In the genomic region with DNA sequence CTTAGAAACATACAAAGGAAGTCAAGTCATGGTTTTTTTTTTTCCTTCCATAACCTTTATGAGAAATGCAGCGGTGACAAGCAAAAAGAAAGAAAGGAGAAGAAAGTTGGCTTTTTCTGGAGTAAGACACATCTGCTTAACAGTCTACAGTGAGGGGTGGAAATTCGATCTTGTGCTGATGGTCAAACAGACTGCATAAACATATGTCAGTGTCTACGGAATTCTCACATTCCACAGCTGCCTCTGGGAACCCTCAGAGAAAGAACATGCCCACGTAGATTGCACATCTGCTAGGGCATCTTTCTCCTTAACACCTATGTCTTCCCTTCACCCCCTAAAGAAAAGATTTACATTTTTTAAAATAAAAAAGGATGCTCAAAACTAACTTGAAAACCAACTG, we compare ENCODE assay signal across 13 cellular contexts. TPM values are rescaled to one million over a fixed set of nuclear protein-coding genes. Genes with fewer than 3 reads are reported as not detected.
DNase-seq lines count a peak whose midpoint lies in the region; ATAC-seq, FAIRE-seq and TF ChIP-seq lines count a peak whose summit lies in the region.
"Had no signal": no experiment of that assay in that cellular context is flagged by ENCODE, and none has a peak within 500 bp of the region (broad histone marks: within the 10 kb centered on the region; RNA-seq: fewer than 3 reads in every experiment).

No MANE protein-coding gene starts in this region.

- H4K20me1 ChIP-seq in hepatocyte (ENCODE audit: insufficient read depth, poor library complexity, severe bottlenecking), result no peaks in the 10 kb centered on the region

- H2AFZ ChIP-seq in hepatocyte, result no peak overlapping the region

- peaks cover 11% of the 10 kb centered on the region for H3K4me1 ChIP-seq in cardiac muscle cell (ENCODE audit: low read depth)
- H3K4me1 ChIP-seq in heart left ventricle, result peaks cover 0 to 29% (median 10%) of the 10 kb centered on the region in 12 donors
- peaks cover 30% of the 10 kb centered on the region for H3K4me1 ChIP-seq in adipocyte (ENCODE audit: control insufficient read depth, insufficient read depth, low read length)
- peaks cover 20% of the 10 kb centered on the region for H3K4me1 ChIP-seq in hepatocyte (ENCODE audit: insufficient read depth)
- H3K4me1 ChIP-seq: foreskin keratinocyte had no signal

- H3K27me3 Mint-ChIP-seq in activated CD4-positive, alpha-beta T cell treated with anti-CD3 and anti-CD28 coated beads, Interleukin-2, amount 10 ng/mL, durations not matched to agents 24 days and 14 days, result peaks cover 15% of the 10 kb centered on the region

- no peaks in the 10 kb centered on the region for H3K9me2 ChIP-seq in hepatocyte (replicated peaks; ENCODE audit: insufficient read depth)

- H3K9ac ChIP-seq in adipocyte (ENCODE audit: low read length), result peak overlapping the region; percentile 8

- TF ChIP-seq CTCF in cardiac muscle cell (IDR thresholded peaks at IDR 0.05; ENCODE audit: low read depth, low read length) (no peak), heart left ventricle (IDR thresholded peaks at IDR 0.05) (no peak), hepatocyte (IDR thresholded peaks at IDR 0.05; ENCODE audit: poor library complexity) (no peak)

- DNase-seq in cardiac muscle cell (ENCODE audit: low read depth in 1 of 2, low spot score in 1 of 2) (peak; percentile 49 to 61), heart left ventricle (no peak), adipocyte (ENCODE audit: low read depth) (peak; percentile 78), hepatocyte (ENCODE audit: low spot score) (no peak), urothelium cell line (ENCODE audit: low spot score) (peak; percentile 8)
- no peak for DNase-seq in stimulated activated CD4-positive, alpha-beta T cell treated with anti-CD3 and anti-CD28 coated beads, Interleukin-4, amount 100 ng/mL, for 4 hours
- DNase-seq in activated CD4-positive, alpha-beta T cell treated with anti-CD3 and anti-CD28 coated beads, Interleukin-2, amount 10 ng/mL, durations not matched to agents 24 days and 14 days, result no peak
- DNase-seq: activated B cell treated with CpG ODN at 0.5 μM for 24 hours; activated T-cell treated with anti-CD3 and anti-CD28 coated beads, Interleukin-2, amount 50 U/mL, for 1 hour; foreskin keratinocyte; posterior cingulate gyrus had no signal

- 35 to 44% (median 40%) methylated on average over 4 of the region's 4 CpGs for WGBS in heart left ventricle, 4 donors
- 22% methylated on average over 4 of the region's 4 CpGs for WGBS in hepatocyte (ENCODE audit: low lambda C conversion rate, missing lambda C conversion rate)

- no peak for TF ChIP-seq POLR2A in heart left ventricle (IDR thresholded peaks at IDR 0.05)

- no peak for FAIRE-seq in urothelium cell line (lab: Jason Lieb, UNC)
- FAIRE-seq: bronchial epithelial cell had no signal

- no peaks in the 10 kb centered on the region for H3K79me2 ChIP-seq in hepatocyte

- intact Hi-C loops in heart left ventricle (cut with DNase I), result loop anchor here in 8 of 10 donors (2.0 to 10.0 kb wide), 8 partner anchors 135 to 1435 kb away; no protein-coding TSS in a partner anchor
- intact Hi-C loops in activated CD4-positive, alpha-beta T cell treated with anti-CD3 and anti-CD28 coated beads, Interleukin-2, amount 10 ng/mL, durations not matched to agents 24 days and 14 days (cut with micrococcal nuclease), result loop anchor here (5.0 kb wide), 1 partner anchor 413 kb away; no protein-coding TSS in a partner anchor

- no peak overlapping the region for H3K4me3 Mint-ChIP-seq in activated CD4-positive, alpha-beta T cell treated with anti-CD3 and anti-CD28 coated beads, Interleukin-2, amount 10 ng/mL, durations not matched to agents 24 days and 14 days
- H3K4me3 Mint-ChIP-seq: activated B cell treated with CpG ODN at 0.5 μM for 24 hours had no signal

- H3K27me3 ChIP-seq in cardiac muscle cell (no peaks in the 10 kb centered on the region), heart left ventricle (no peaks in the 10 kb centered on the region), adipocyte (replicated peaks; ENCODE audit: control insufficient read depth, insufficient read depth, low read length) (no peaks in the 10 kb centered on the region), hepatocyte (no peaks in the 10 kb centered on the region)

- no peaks in the 10 kb centered on the region for H3K36me3 ChIP-seq in cardiac muscle cell
- H3K36me3 ChIP-seq in heart left ventricle, result no peaks in the 10 kb centered on the region
- no peaks in the 10 kb centered on the region for H3K36me3 ChIP-seq in adipocyte (ENCODE audit: control insufficient read depth, insufficient read depth, low read length, severe bottlenecking)
- no peaks in the 10 kb centered on the region for H3K36me3 ChIP-seq in hepatocyte (replicated peaks; ENCODE audit: insufficient read depth, low read depth)

- no peaks in the 10 kb centered on the region for H3K9me3 Mint-ChIP-seq in activated CD4-positive, alpha-beta T cell treated with anti-CD3 and anti-CD28 coated beads, Interleukin-2, amount 10 ng/mL, durations not matched to agents 24 days and 14 days
- H3K9me3 Mint-ChIP-seq: activated B cell treated with CpG ODN at 0.5 μM for 24 hours had no signal

- H3K4me3 ChIP-seq in cardiac muscle cell (no peak overlapping the region), heart left ventricle (no peak overlapping the region), adipocyte (ENCODE audit: low read length) (peak overlapping the region; percentile 56), hepatocyte (no peak overlapping the region)

- H3K36me3 Mint-ChIP-seq in activated CD4-positive, alpha-beta T cell treated with anti-CD3 and anti-CD28 coated beads, Interleukin-2, amount 10 ng/mL, durations not matched to agents 24 days and 14 days (ENCODE audit: low read depth), result no peaks in the 10 kb centered on the region

- no peaks in the 10 kb centered on the region for H3K9me3 ChIP-seq in cardiac muscle cell (ENCODE audit: low read depth)
- H3K9me3 ChIP-seq in heart left ventricle, result no peaks in the 10 kb centered on the region
- H3K9me3 ChIP-seq in adipocyte (ENCODE audit: control insufficient read depth, low read length), result no peaks in the 10 kb centered on the region
- H3K9me3 ChIP-seq in hepatocyte (ENCODE audit: low read depth), result no peaks in the 10 kb centered on the region

- H3K27ac ChIP-seq in cardiac muscle cell (no peak overlapping the region), heart left ventricle (no peak overlapping the region), hepatocyte (no peak overlapping the region)
- H3K27ac ChIP-seq: foreskin keratinocyte had no signal

- no peak overlapping the region for H3K27ac Mint-ChIP-seq in activated CD4-positive, alpha-beta T cell treated with anti-CD3 and anti-CD28 coated beads, Interleukin-2, amount 10 ng/mL, durations not matched to agents 24 days and 14 days
- H3K27ac Mint-ChIP-seq: activated B cell treated with CpG ODN at 0.5 μM for 24 hours had no signal

- ATAC-seq in heart left ventricle (no peak), GM21390 (IDR thresholded peaks at IDR 0.05; ENCODE audit: unreplicated experiment) (no peak)
- ATAC-seq: foreskin keratinocyte had no signal

- H3K4me1 Mint-ChIP-seq in activated CD4-positive, alpha-beta T cell treated with anti-CD3 and anti-CD28 coated beads, Interleukin-2, amount 10 ng/mL, durations not matched to agents 24 days and 14 days, result no peaks in the 10 kb centered on the region
- H3K4me1 Mint-ChIP-seq: activated B cell treated with CpG ODN at 0.5 μM for 24 hours had no signal

- H3K4me2 ChIP-seq in hepatocyte, result peak overlapping the region; percentile 56

RNA-seq across cellular contexts. Expression of a gene that starts 54.5 kb away (rescaled TPM):
- 2.3 and 4.9 TPM in 2 replicates for total RNA-seq in cardiac muscle cell
- polyA plus RNA-seq in cardiac muscle cell, result 1.3 and 2.0 TPM in 2 replicates
- total RNA-seq in heart left ventricle, result 10 to 100 TPM in 3 of 9 donors, 1 to 10 TPM in 6; 2.7 to 30.5 (median 6.1) TPM
- polyA plus RNA-seq in heart left ventricle, result 1 to 10 TPM; 1.5 to 1.9 TPM
- 28.8 and 30.8 TPM in 2 replicates for total RNA-seq in hepatocyte
- polyA plus RNA-seq in hepatocyte, result 14.3 and 17.8 TPM in 2 replicates
- not detected in 2 replicates for total RNA-seq in activated CD4-positive, alpha-beta T cell treated with anti-CD3 and anti-CD28 coated beads, Interleukin-2, amount 10 ng/mL, durations not matched to agents 24 days and 14 days
- total RNA-seq: activated B cell treated with CpG ODN at 0.5 μM for 24 hours, foreskin keratinocyte had no signal
- polyA plus RNA-seq: foreskin keratinocyte had no signal

Comparison
In these comparisons a context has a peak if more than half of its experiments do, and no peak if none do; other contexts are left out.
1. DNase-seq: peak in cardiac muscle cell (2 of 2), adipocyte (single experiment) and urothelium cell line (single experiment); none in heart left ventricle (0 of 5), hepatocyte (single experiment), stimulated activated CD4-positive, alpha-beta T cell treated with anti-CD3 and anti-CD28 coated beads, Interleukin-4, amount 100 ng/mL, for 4 hours (0 of 2) and activated CD4-positive, alpha-beta T cell treated with anti-CD3 and anti-CD28 coated beads, Interleukin-2, amount 10 ng/mL, durations not matched to agents 24 days and 14 days (single experiment).